ENCODE assay signal across 1 cellular context in the genomic region with DNA sequence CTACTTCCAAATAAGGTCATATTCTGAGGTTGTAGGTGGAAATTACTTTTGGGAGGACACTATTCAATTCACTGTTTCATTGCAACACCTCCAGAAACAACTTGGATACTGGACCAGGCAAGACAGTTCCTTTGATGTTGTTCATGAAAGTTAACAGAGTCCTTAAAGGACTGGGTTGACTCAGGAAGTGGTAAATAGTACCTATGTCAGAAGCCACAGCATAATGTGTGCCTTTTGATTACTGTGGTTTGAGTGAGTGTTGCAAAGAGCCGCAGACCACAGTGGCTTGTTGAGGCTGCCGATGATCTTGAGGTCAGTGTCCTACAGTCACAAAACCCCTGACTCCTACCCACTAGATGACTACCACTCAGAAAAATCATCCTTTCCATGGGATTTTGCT.
TF ChIP-seq lines count a peak whose summit lies in the region.

No MANE protein-coding gene starts in this region.

TF ChIP-seq in GM12878, 131 proteins besides CTCF, POLR2A, EP300 and RAD21 (continued from another document):
- TF ChIP-seq USF2 (IDR thresholded peaks at IDR 0.05; ENCODE audit: borderline replicate concordance, low read depth, low read length) (no peak), PML (IDR thresholded peaks at IDR 0.05; ENCODE audit: low read length) (peak; percentile 69; the same call in 1 of the 2 replicates), REST (IDR thresholded peaks at IDR 0.05; ENCODE audit: low read depth, low read length) (no peak), TCF7 (IDR thresholded peaks at IDR 0.05; ENCODE audit: borderline replicate concordance) (peak; percentile 98), JUND (IDR thresholded peaks at IDR 0.05; ENCODE audit: low read depth, low read length) (peak; percentile 66; the same call in 1 of the 2 replicates)
- TF ChIP-seq, protein P1, sequence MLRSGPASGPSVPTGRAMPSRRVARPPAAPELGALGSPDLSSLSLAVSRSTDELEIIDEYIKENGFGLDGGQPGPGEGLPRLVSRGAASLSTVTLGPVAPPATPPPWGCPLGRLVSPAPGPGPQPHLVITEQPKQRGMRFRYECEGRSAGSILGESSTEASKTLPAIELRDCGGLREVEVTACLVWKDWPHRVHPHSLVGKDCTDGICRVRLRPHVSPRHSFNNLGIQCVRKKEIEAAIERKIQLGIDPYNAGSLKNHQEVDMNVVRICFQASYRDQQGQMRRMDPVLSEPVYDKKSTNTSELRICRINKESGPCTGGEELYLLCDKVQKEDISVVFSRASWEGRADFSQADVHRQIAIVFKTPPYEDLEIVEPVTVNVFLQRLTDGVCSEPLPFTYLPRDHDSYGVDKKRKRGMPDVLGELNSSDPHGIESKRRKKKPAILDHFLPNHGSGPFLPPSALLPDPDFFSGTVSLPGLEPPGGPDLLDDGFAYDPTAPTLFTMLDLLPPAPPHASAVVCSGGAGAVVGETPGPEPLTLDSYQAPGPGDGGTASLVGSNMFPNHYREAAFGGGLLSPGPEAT (IDR thresholded peaks at IDR 0.05; ENCODE audit: low read depth): peak; percentile 82
